ENCODE assay signal across 8 cellular contexts in the genomic region with DNA sequence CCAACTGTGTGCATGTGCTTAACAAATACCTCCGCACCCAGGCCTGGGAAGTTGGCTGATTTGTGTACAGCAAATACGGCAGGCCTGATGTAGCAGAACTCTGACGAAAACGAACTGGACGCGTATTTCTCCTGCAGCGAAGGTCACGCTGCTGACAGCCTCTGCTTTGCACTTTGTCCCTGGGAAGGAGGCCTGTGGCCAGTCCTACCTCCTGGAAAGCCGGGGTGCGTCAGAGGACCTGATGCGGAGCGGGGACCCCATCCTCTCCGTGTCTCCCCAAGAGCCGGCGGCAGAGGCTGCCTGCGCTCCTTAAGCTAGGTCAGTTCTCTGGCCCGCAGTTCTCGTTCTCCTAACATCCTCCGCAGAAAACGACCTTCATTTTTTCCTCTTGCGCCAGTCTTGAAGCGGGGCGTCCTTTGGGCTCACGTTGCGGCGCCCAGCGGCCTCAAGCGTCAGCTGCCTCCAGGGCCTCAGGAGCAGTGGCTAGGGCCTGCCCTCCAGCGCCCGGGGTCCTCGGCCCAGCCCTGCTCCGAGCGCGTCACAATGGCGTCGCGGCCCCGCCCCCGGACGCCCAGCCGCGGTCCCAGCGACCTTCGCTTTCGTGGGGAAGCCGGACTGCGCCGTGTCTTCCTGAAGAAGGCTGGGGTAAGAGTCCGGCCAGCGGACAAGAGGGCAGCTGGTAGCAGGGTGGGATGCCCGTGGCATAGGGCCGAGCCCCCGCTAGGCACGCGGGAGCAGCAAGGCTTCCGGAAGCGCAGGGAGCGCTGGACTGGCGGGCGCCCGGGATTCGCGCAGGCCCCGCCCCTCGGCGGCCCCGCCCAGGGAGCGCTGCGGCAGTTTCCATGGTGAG. TPM values are rescaled to one million over a fixed set of nuclear protein-coding genes. Genes with fewer than 3 reads are reported as not detected.
A peak's percentile ranks its signal among the peaks of the same experiment; 100 is the strongest.
DNase-seq lines count a peak whose midpoint lies in the region; ATAC-seq and TF ChIP-seq lines count a peak whose summit lies in the region.

TSS of gene ZNF487 (plus strand) at position 821 of the 850 bp plus-strand sequence. CDS start 38,703 bp downstream, outside the sequence.

- ATAC-seq in GM18868 (IDR thresholded peaks at IDR 0.05; ENCODE audit: unreplicated experiment) (peak; percentile 95), HG03097 (IDR thresholded peaks at IDR 0.05; ENCODE audit: low FRiP score, unreplicated experiment) (peak; percentile 97), left colon (peak; percentile 95)

- peak; percentile 74 for DNase-seq in AG09319 (ENCODE audit: extremely low read depth, low read depth)
- peak; percentile 76 for DNase-seq in NCI-H345 (lab: John Stamatoyannopoulos, UW)
- peak; percentile 91 for DNase-seq in activated CD4-positive, alpha-beta T cell treated with anti-CD3 and anti-CD28 coated beads for 48 hours
- DNase-seq in left colon, result peak; percentile 88 to 91
- peak; percentile 63 to 78 for DNase-seq in stimulated activated CD4-positive, alpha-beta T cell treated with anti-CD3 and anti-CD28 coated beads, Interleukin-1b, Interleukin-23, amount 100 ng/mL, for 4 hours (ENCODE audit: low read depth in 2 of 2)

- peak within 1 kb of the TSS; percentile 99 for H3K27ac ChIP-seq in cingulate gyrus (ENCODE audit: low read depth, low read length)

- peak; percentile 21 for TF ChIP-seq CTCF in AG09319 (IDR thresholded peaks at IDR 0.05; ENCODE audit: low read depth, low read length)

- intact Hi-C loops in left colon (cut with DNase I, micrococcal nuclease), result no loop called here

RNA-seq across cellular contexts. Expression of gene ZNF487, which starts in this region (rescaled TPM):
- 1 to 10 TPM; 5.2 to 5.9 TPM for total RNA-seq in left colon

Comparison
In these comparisons a context has a peak if more than half of its experiments do, and no peak if none do; other contexts are left out.
1. Peak in every context shown above with its lines: DNase-seq, ATAC-seq and H3K27ac ChIP-seq.